1 cellular context compared by ENCODE assay signal in the genomic region with DNA sequence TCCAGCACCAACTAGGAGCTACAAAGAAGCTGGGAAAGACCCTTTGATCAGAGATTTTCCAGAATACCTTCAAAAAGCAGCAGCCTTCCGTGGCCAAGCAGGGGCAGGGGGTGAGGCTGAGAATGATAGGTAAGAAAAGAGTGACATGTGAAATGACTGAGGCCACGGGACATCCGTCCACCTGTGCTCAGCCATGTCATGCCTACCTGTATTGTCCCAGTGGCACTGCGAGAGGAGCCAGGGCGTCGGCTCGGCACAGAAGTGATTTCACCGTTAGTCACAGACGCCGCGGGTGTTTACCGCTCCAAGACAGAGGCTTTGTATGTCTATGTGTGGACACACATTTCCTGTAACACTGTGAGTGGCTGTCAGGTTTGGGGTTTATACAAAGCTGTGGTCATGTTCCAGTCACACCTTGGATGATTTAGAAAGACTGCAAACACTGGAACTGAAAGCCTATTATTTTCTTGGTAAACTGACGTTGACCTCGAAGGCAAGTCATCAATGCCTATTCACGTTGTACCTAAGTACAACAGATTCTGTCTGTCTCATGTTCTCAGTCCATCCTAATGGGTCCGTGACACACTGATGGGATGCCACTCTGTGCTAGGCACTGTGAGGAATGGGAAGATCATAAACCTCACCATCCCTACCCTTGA.
TF ChIP-seq lines count a peak whose summit lies in the region.

No MANE protein-coding gene starts in this region.

TF ChIP-seq in IMR-90, 13 proteins besides CTCF, POLR2A, EP300 and RAD21:
- TF ChIP-seq CHD1 (IDR thresholded peaks at IDR 0.05; ENCODE audit: low read depth, low read length): no peak
